Comparison of ENCODE assay signal across 1 cellular context in the genomic region with DNA sequence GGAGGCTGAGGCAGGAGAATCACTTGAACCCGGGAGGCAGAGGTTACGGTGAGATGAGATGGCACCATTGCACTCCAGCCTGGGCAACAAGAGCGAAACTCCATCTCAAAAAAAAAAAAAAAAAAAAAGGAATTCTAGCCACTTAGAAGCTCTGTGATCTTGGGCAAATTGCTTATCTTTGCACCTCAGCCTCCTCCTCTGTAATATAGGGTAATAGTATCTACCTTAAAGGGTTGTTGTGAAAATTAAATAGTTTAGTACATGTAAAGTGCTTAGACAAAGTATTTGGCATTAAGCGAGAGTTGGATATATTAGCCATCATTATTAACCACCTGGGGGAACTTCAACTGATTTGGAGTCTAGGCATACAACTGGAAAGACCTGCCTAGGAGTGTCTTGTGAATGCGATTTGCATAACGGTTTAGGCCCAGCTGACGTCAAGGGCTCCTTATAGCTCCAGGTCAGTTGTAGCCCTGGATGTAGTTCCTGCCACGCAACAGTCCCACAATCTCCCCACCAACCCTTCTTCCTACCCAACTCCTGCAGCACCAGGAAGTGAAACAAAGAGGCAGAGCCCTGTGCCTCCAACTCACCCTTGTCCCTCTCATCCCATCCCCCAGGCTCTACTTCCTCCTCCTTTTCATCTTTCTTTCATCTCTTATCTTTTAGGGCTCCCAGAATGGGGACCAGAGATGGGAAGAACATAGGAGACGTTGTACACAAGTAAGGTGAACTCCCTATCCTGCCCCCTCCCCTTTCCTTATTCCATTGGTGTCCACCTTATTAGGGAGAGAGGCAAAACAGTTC.
TF ChIP-seq lines count a peak whose summit lies in the region.

No MANE protein-coding gene starts in this region.

TF ChIP-seq in K562, 482 proteins besides CTCF, POLR2A, EP300 and RAD21 (continued from another document and continues in another):
- TF ChIP-seq, protein P1, sequence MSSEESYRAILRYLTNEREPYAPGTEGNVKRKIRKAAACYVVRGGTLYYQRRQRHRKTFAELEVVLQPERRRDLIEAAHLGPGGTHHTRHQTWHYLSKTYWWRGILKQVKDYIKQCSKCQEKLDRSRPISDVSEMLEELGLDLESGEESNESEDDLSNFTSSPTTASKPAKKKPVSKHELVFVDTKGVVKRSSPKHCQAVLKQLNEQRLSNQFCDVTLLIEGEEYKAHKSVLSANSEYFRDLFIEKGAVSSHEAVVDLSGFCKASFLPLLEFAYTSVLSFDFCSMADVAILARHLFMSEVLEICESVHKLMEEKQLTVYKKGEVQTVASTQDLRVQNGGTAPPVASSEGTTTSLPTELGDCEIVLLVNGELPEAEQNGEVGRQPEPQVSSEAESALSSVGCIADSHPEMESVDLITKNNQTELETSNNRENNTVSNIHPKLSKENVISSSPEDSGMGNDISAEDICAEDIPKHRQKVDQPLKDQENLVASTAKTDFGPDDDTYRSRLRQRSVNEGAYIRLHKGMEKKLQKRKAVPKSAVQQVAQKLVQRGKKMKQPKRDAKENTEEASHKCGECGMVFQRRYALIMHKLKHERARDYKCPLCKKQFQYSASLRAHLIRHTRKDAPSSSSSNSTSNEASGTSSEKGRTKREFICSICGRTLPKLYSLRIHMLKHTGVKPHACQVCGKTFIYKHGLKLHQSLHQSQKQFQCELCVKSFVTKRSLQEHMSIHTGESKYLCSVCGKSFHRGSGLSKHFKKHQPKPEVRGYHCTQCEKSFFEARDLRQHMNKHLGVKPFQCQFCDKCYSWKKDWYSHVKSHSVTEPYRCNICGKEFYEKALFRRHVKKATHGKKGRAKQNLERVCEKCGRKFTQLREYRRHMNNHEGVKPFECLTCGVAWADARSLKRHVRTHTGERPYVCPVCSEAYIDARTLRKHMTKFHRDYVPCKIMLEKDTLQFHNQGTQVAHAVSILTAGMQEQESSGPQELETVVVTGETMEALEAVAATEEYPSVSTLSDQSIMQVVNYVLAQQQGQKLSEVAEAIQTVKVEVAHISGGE (CRISPR knock-in tag; IDR thresholded peaks at IDR 0.05), result peak in 1 of 3 experiments; percentile 94; a peak in 2 of 6 replicates
- TF ChIP-seq ZBED1 (IDR thresholded peaks at IDR 0.05) (no peak), MBD2 (IDR thresholded peaks at IDR 0.05; ENCODE audit: borderline replicate concordance, low read depth) (peak; percentile 66; the same call in 1 of the 2 replicates), FOXM1 (IDR thresholded peaks at IDR 0.05; ENCODE audit: low read depth) (peak; percentile 65; the same call in 1 of the 2 replicates), FOXM1 (CRISPR knock-in tag; IDR thresholded peaks at IDR 0.05; ENCODE audit: low read depth) (no peak), CBFA2T3 (IDR thresholded peaks at IDR 0.05) (0 out of 2 replicates have a peak, but pooled peaks have one; percentile 14), POU5F1 (IDR thresholded peaks at IDR 0.05; ENCODE audit: borderline replicate concordance, low read depth, low read length, partially characterized antibody) (no peak), ZNF584 (CRISPR knock-in tag; IDR thresholded peaks at IDR 0.05; ENCODE audit: low read depth) (peak; percentile 56; the same call in 1 of the 2 replicates), BRD4 (IDR thresholded peaks at IDR 0.05) (peak; percentile 91; the same call in 1 of the 2 replicates), BHLHE40 (IDR thresholded peaks at IDR 0.05; ENCODE audit: low read length) (peak; percentile 51; the same call in 1 of the 2 replicates), SRSF3 (IDR thresholded peaks at IDR 0.05; ENCODE audit: insufficient read depth, low read length) (no peak), EP400 (IDR thresholded peaks at IDR 0.05) (peak; percentile 91), NCOA1 (IDR thresholded peaks at IDR 0.05; ENCODE audit: low read depth) (peak; percentile 82), ZNF717 (CRISPR knock-in tag; IDR thresholded peaks at IDR 0.05) (no peak), ZBTB1 (CRISPR knock-in tag; IDR thresholded peaks at IDR 0.05; ENCODE audit: borderline replicate concordance, low read depth) (no peak), DPF2 (IDR thresholded peaks at IDR 0.05) (peak; percentile 50), ASH1L (IDR thresholded peaks at IDR 0.05; ENCODE audit: borderline replicate concordance, low read depth, partially characterized antibody) (peak; percentile 60), SOX6 (IDR thresholded peaks at IDR 0.05) (peak; percentile 53), KLF10 (CRISPR knock-in tag; IDR thresholded peaks at IDR 0.05) (no peak), NR2C1 (IDR thresholded peaks at IDR 0.05) (peak; percentile 96), NR2C1 (tag; IDR thresholded peaks at IDR 0.05) (peak; percentile 97), YY1 (IDR thresholded peaks at IDR 0.05; ENCODE audit: borderline replicate concordance in 1 of 3, control insufficient read depth in 1 of 3, extremely low read depth in 1 of 3, insufficient read depth in 3 of 3, insufficient read length in 1 of 3, insufficient replicate concordance in 2 of 3, low read depth in 1 of 3, low read length in 2 of 3) (peak in 1 of 3 experiments; percentile 20), ETV1 (tag; conservative IDR thresholded peaks at IDR 0.05; ENCODE audit: low read depth) (peak; percentile 77), NR1H2 (CRISPR knock-in tag; IDR thresholded peaks at IDR 0.05) (no peak), HNRNPH1 (optimal IDR thresholded peaks at IDR 0.05; ENCODE audit: low read depth, low read length) (no peak), SNRNP70 (optimal IDR thresholded peaks at IDR 0.05; ENCODE audit: low read depth, low read length) (no peak), ZNF408 (CRISPR knock-in tag; IDR thresholded peaks at IDR 0.05; ENCODE audit: low read depth) (no peak)
- TF ChIP-seq, protein P2, sequence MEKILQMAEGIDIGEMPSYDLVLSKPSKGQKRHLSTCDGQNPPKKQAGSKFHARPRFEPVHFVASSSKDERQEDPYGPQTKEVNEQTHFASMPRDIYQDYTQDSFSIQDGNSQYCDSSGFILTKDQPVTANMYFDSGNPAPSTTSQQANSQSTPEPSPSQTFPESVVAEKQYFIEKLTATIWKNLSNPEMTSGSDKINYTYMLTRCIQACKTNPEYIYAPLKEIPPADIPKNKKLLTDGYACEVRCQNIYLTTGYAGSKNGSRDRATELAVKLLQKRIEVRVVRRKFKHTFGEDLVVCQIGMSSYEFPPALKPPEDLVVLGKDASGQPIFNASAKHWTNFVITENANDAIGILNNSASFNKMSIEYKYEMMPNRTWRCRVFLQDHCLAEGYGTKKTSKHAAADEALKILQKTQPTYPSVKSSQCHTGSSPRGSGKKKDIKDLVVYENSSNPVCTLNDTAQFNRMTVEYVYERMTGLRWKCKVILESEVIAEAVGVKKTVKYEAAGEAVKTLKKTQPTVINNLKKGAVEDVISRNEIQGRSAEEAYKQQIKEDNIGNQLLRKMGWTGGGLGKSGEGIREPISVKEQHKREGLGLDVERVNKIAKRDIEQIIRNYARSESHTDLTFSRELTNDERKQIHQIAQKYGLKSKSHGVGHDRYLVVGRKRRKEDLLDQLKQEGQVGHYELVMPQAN (IDR thresholded peaks at IDR 0.05; ENCODE audit: borderline replicate concordance), result peak; percentile 64; the same call in 1 of the 2 replicates
- TF ChIP-seq, protein P3, sequence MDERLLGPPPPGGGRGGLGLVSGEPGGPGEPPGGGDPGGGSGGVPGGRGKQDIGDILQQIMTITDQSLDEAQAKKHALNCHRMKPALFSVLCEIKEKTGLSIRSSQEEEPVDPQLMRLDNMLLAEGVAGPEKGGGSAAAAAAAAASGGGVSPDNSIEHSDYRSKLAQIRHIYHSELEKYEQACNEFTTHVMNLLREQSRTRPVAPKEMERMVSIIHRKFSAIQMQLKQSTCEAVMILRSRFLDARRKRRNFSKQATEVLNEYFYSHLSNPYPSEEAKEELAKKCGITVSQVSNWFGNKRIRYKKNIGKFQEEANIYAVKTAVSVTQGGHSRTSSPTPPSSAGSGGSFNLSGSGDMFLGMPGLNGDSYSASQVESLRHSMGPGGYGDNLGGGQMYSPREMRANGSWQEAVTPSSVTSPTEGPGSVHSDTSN (CRISPR knock-in tag; IDR thresholded peaks at IDR 0.05; ENCODE audit: low read depth), result no peak
- TF ChIP-seq, protein P3 (tag; conservative IDR thresholded peaks at IDR 0.05; ENCODE audit: low read depth), result no peak
- TF ChIP-seq, protein P4, sequence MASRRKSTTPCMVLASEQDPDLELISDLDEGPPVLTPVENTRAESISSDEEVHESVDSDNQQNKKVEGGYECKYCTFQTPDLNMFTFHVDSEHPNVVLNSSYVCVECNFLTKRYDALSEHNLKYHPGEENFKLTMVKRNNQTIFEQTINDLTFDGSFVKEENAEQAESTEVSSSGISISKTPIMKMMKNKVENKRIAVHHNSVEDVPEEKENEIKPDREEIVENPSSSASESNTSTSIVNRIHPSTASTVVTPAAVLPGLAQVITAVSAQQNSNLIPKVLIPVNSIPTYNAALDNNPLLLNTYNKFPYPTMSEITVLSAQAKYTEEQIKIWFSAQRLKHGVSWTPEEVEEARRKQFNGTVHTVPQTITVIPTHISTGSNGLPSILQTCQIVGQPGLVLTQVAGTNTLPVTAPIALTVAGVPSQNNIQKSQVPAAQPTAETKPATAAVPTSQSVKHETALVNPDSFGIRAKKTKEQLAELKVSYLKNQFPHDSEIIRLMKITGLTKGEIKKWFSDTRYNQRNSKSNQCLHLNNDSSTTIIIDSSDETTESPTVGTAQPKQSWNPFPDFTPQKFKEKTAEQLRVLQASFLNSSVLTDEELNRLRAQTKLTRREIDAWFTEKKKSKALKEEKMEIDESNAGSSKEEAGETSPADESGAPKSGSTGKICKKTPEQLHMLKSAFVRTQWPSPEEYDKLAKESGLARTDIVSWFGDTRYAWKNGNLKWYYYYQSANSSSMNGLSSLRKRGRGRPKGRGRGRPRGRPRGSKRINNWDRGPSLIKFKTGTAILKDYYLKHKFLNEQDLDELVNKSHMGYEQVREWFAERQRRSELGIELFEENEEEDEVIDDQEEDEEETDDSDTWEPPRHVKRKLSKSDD (conservative IDR thresholded peaks at IDR 0.05; ENCODE audit: low read length), result no peak
- TF ChIP-seq, protein P5, sequence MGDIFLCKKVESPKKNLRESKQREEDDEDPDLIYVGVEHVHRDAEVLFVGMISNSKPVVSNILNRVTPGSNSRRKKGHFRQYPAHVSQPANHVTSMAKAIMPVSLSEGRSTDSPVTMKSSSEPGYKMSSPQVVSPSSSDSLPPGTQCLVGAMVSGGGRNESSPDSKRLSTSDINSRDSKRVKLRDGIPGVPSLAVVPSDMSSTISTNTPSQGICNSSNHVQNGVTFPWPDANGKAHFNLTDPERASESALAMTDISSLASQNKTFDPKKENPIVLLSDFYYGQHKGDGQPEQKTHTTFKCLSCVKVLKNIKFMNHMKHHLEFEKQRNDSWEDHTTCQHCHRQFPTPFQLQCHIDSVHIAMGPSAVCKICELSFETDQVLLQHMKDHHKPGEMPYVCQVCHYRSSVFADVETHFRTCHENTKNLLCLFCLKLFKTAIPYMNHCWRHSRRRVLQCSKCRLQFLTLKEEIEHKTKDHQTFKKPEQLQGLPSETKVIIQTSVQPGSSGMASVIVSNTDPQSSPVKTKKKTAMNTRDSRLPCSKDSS (IDR thresholded peaks at IDR 0.05; ENCODE audit: low read depth, partially characterized antibody), result no peak
- TF ChIP-seq, protein P6, sequence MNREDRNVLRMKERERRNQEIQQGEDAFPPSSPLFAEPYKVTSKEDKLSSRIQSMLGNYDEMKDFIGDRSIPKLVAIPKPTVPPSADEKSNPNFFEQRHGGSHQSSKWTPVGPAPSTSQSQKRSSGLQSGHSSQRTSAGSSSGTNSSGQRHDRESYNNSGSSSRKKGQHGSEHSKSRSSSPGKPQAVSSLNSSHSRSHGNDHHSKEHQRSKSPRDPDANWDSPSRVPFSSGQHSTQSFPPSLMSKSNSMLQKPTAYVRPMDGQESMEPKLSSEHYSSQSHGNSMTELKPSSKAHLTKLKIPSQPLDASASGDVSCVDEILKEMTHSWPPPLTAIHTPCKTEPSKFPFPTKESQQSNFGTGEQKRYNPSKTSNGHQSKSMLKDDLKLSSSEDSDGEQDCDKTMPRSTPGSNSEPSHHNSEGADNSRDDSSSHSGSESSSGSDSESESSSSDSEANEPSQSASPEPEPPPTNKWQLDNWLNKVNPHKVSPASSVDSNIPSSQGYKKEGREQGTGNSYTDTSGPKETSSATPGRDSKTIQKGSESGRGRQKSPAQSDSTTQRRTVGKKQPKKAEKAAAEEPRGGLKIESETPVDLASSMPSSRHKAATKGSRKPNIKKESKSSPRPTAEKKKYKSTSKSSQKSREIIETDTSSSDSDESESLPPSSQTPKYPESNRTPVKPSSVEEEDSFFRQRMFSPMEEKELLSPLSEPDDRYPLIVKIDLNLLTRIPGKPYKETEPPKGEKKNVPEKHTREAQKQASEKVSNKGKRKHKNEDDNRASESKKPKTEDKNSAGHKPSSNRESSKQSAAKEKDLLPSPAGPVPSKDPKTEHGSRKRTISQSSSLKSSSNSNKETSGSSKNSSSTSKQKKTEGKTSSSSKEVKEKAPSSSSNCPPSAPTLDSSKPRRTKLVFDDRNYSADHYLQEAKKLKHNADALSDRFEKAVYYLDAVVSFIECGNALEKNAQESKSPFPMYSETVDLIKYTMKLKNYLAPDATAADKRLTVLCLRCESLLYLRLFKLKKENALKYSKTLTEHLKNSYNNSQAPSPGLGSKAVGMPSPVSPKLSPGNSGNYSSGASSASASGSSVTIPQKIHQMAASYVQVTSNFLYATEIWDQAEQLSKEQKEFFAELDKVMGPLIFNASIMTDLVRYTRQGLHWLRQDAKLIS (CRISPR knock-in tag; IDR thresholded peaks at IDR 0.05), result no peak; the same call in 1 of the 2 replicates
- TF ChIP-seq, protein P7, sequence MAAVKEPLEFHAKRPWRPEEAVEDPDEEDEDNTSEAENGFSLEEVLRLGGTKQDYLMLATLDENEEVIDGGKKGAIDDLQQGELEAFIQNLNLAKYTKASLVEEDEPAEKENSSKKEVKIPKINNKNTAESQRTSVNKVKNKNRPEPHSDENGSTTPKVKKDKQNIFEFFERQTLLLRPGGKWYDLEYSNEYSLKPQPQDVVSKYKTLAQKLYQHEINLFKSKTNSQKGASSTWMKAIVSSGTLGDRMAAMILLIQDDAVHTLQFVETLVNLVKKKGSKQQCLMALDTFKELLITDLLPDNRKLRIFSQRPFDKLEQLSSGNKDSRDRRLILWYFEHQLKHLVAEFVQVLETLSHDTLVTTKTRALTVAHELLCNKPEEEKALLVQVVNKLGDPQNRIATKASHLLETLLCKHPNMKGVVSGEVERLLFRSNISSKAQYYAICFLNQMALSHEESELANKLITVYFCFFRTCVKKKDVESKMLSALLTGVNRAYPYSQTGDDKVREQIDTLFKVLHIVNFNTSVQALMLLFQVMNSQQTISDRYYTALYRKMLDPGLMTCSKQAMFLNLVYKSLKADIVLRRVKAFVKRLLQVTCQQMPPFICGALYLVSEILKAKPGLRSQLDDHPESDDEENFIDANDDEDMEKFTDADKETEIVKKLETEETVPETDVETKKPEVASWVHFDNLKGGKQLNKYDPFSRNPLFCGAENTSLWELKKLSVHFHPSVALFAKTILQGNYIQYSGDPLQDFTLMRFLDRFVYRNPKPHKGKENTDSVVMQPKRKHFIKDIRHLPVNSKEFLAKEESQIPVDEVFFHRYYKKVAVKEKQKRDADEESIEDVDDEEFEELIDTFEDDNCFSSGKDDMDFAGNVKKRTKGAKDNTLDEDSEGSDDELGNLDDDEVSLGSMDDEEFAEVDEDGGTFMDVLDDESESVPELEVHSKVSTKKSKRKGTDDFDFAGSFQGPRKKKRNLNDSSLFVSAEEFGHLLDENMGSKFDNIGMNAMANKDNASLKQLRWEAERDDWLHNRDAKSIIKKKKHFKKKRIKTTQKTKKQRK (IDR thresholded peaks at IDR 0.05; ENCODE audit: borderline replicate concordance, low read depth, low read length), result no peak
